Comparison of ENCODE assay signal across 19 cellular contexts in the genomic region with DNA sequence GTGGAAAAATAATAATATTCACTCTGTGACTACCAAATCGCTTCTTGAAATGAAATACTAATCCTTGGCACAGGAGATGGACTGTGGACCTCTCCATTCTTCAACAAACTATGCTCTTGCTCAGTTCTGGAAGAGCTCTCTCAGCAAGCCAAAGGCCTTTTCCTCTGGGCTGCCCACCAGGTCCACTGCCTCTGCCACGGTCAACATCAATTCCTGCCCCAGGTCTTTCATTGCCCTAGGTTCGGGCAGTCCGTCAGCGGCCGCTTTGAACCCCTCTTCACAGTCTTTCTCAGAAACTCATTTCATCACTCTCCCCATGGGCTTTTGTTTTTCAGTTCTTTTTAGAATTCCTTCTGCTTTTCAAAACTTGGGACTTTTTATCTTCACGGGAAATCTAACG.
A peak's percentile ranks its signal among the peaks of the same experiment; 100 is the strongest.
DNase-seq lines count a peak whose midpoint lies in the region; ATAC-seq, FAIRE-seq and TF ChIP-seq lines count a peak whose summit lies in the region.
"Had no signal": no experiment of that assay in that cellular context is flagged by ENCODE, and none has a peak within 500 bp of the region (broad histone marks: within the 10 kb centered on the region; RNA-seq: fewer than 3 reads in every experiment).

No MANE protein-coding gene starts in this region.

- DNase-seq in right lobe of liver, result no peak
- DNase-seq in HepG2 (ENCODE audit: low spot score), result no peak
- no peak for DNase-seq in endodermal cell
- no peak for DNase-seq in trophoblast cell
- no peak for DNase-seq in H7
- DNase-seq in sigmoid colon, result no peak
- no peak for DNase-seq in KG1 (lab: John Stamatoyannopoulos, UW)
- DNase-seq: 8988T; ACHN; Calu3; CD4-positive, alpha-beta T cell; DMS 273 treated with DMSO at 0.1 percent for 48 hours; DMS79; GM23248; H9 had no signal

- H3K9me3 ChIP-seq in right lobe of liver (no peaks in the 10 kb centered on the region), HepG2 (ENCODE audit: low read length) (no peaks in the 10 kb centered on the region), endodermal cell (ENCODE audit: control insufficient read depth, low read length) (no peaks in the 10 kb centered on the region), trophoblast cell (ENCODE audit: insufficient read depth, low read depth, low read length) (no peaks in the 10 kb centered on the region), sigmoid colon (no peaks in the 10 kb centered on the region)

- no peak overlapping the region for H3K4me2 ChIP-seq in HepG2 (ENCODE audit: low read depth, low read length)
- no peak overlapping the region for H3K4me2 ChIP-seq in trophoblast cell (ENCODE audit: low read length)

- no peak overlapping the region for H2AK5ac ChIP-seq in trophoblast cell (ENCODE audit: low read length)

- POLR2A ChIA-PET in HepG2 (lab: Yijun Ruan, JAX), result no interaction called here

- peaks cover 38% of the 10 kb centered on the region for H3K4me1 Mint-ChIP-seq in endodermal cell

- no peak overlapping the region for H3K18ac ChIP-seq in trophoblast cell (ENCODE audit: low read length)

- H3K9ac ChIP-seq in HepG2 (ENCODE audit: insufficient read depth, low read depth, low read length) (no peak overlapping the region), endodermal cell (ENCODE audit: extremely low read depth, low read length, poor library complexity, severe bottlenecking) (no peak overlapping the region), trophoblast cell (ENCODE audit: low read length) (no peak overlapping the region)
- H3K9ac ChIP-seq: BLaER1 treated with 17β-estradiol and CSF1 and Interleukin-3, amounts not matched to agents 10 nM and 100 nM; GM23248 had no signal

- no peak for TF ChIP-seq CTCF in right lobe of liver (IDR thresholded peaks at IDR 0.05)
- TF ChIP-seq CTCF in HepG2 (CRISPR knock-in tag; IDR thresholded peaks at IDR 0.05), result no peak
- no peak for TF ChIP-seq CTCF in endodermal cell (conservative IDR thresholded peaks at IDR 0.05)
- no peak for TF ChIP-seq CTCF in sigmoid colon (IDR thresholded peaks at IDR 0.05)

- in situ Hi-C loops in HepG2 (cut with HindIII; ENCODE audit: extremely low pct_ligation_motif_present, low pct_unique_long_range_greater_than_20kb), result no loop called here

- H4K12ac ChIP-seq in trophoblast cell (ENCODE audit: low read depth, low read length), result peak overlapping the region; percentile 43

- no peak overlapping the region for H3K4me3 Mint-ChIP-seq in endodermal cell
- H3K4me3 Mint-ChIP-seq: CD4-positive, alpha-beta T cell; H9 had no signal

- H3K4me1 ChIP-seq in right lobe of liver, result peaks cover 0 to 10% (median under 1%) of the 10 kb centered on the region in 4 donors
- peaks cover 19% of the 10 kb centered on the region for H3K4me1 ChIP-seq in HepG2 (ENCODE audit: insufficient read depth, low read length)
- no peaks in the 10 kb centered on the region for H3K4me1 ChIP-seq in endodermal cell (ENCODE audit: control insufficient read depth, insufficient read depth, low read length)
- no peaks in the 10 kb centered on the region for H3K4me1 ChIP-seq in trophoblast cell (ENCODE audit: control insufficient read depth in 1 of 2, insufficient read depth in 2 of 2, low read length in 2 of 2)
- peaks cover 0 to 25% (median 11%) of the 10 kb centered on the region in 4 donors for H3K4me1 ChIP-seq in sigmoid colon

- no peak overlapping the region for H3K14ac ChIP-seq in trophoblast cell (ENCODE audit: low read length)

- H3K79me1 ChIP-seq in trophoblast cell (ENCODE audit: low read length), result no peaks in the 10 kb centered on the region

- TF ChIP-seq EP300 in HepG2 (IDR thresholded peaks at IDR 0.05; ENCODE audit: low read depth in 2 of 2, low read length in 2 of 2) (no peak), HepG2 (CRISPR knock-in tag; IDR thresholded peaks at IDR 0.05; ENCODE audit: borderline replicate concordance) (no peak), sigmoid colon (IDR thresholded peaks at IDR 0.05) (no peak)

- WGBS in right lobe of liver (ENCODE audit: insufficient coverage, low coverage, low lambda C conversion rate, missing lambda C conversion rate), result 83% methylated on average over 8 of the region's 8 CpGs
- WGBS in HepG2 (ENCODE audit: low lambda C conversion rate), result 89% methylated on average over 8 of the region's 8 CpGs
- 93% methylated on average over 8 of the region's 8 CpGs for WGBS in endodermal cell (ENCODE audit: insufficient coverage in 1 of 2, insufficient read length in 1 of 2), 2 experiments
- WGBS in trophoblast cell (ENCODE audit: extremely low coverage, insufficient coverage, insufficient read length), result no CpG with 5 or more reads among the region's 8 CpGs
- WGBS in sigmoid colon, 2 donors, result 91 to 96% methylated on average over 8 of the region's 8 CpGs

- H3K9me3 Mint-ChIP-seq in endodermal cell, result no peaks in the 10 kb centered on the region
- H3K9me3 Mint-ChIP-seq: CD4-positive, alpha-beta T cell; H9 had no signal

- no peak overlapping the region for H2BK5ac ChIP-seq in trophoblast cell (ENCODE audit: low read depth, low read length, poor library complexity)

- H3K4ac ChIP-seq in trophoblast cell (ENCODE audit: low read depth, low read length), result no peak overlapping the region

- H3K27ac ChIP-seq in right lobe of liver, result no peak overlapping the region
- no peak overlapping the region for H3K27ac ChIP-seq in HepG2 (ENCODE audit: extremely low read length, insufficient read depth, low read length)
- H3K27ac ChIP-seq in endodermal cell (ENCODE audit: low read depth, low read length), result no peak overlapping the region
- H3K27ac ChIP-seq in trophoblast cell (ENCODE audit: low read depth, low read length), result no peak overlapping the region
- H3K27ac ChIP-seq in sigmoid colon, result no peak overlapping the region
- H3K27ac ChIP-seq: BLaER1 treated with 17β-estradiol and CSF1 and Interleukin-3, amounts not matched to agents 10 nM and 100 nM; GM23248 had no signal

- no peaks in the 10 kb centered on the region for H3K27me3 Mint-ChIP-seq in endodermal cell (ENCODE audit: insufficient read depth)
- H3K27me3 Mint-ChIP-seq: CD4-positive, alpha-beta T cell had no signal

- H3K23ac ChIP-seq in trophoblast cell (ENCODE audit: low read length), result no peak overlapping the region

- no peak for FAIRE-seq in HepG2 (lab: Jason Lieb, UNC)
- FAIRE-seq: GM12878, GM18507, HTR-8/SVneo had no signal

- peak in 3 of 4 donors; percentile 41 to 88 (median 45) for ATAC-seq in right lobe of liver
- ATAC-seq in HepG2, result no peak
- ATAC-seq: GM12878 had no signal

- intact Hi-C loops in right lobe of liver (cut with DNase I) (no loop called here), HepG2 (cut with micrococcal nuclease; ENCODE audit: unreplicated experiment) (no loop called here), sigmoid colon (cut with DNase I) (no loop called here)

- H2BK12ac ChIP-seq in trophoblast cell (ENCODE audit: low read length), result no peak overlapping the region

- no peak for TF ChIP-seq RAD21 in HepG2 (CRISPR knock-in tag; IDR thresholded peaks at IDR 0.05)

- H4K8ac ChIP-seq in trophoblast cell (ENCODE audit: low read depth, low read length), result no peak overlapping the region

- H2AFZ ChIP-seq in HepG2 (ENCODE audit: low read length) (no peak overlapping the region), trophoblast cell (ENCODE audit: insufficient read depth, low read length, poor library complexity) (no peak overlapping the region)
- H2AFZ ChIP-seq: GM23248 had no signal

- TF ChIP-seq POLR2A in right lobe of liver (IDR thresholded peaks at IDR 0.05) (no peak), HepG2 (IDR thresholded peaks at IDR 0.05; ENCODE audit: insufficient read depth in 1 of 2, low read depth in 2 of 2, low read length in 2 of 2) (no peak), sigmoid colon (IDR thresholded peaks at IDR 0.05) (no peak)

- peaks cover 18% of the 10 kb centered on the region for H3K36me3 Mint-ChIP-seq in endodermal cell (ENCODE audit: low read depth)

- BruUV-seq in HepG2 (replicated peaks; lab: Mats Ljungman, UMichigan), result no TSS peak

- no peaks in the 10 kb centered on the region for H4K20me1 ChIP-seq in HepG2 (ENCODE audit: insufficient read depth, low read length)

- peak overlapping the region; percentile 30 for H3K27ac Mint-ChIP-seq in endodermal cell
- H3K27ac Mint-ChIP-seq: CD4-positive, alpha-beta T cell had no signal

- H4K91ac ChIP-seq in trophoblast cell (ENCODE audit: low read depth, low read length), result no peak overlapping the region

- H3K4me3 ChIP-seq in right lobe of liver (no peak overlapping the region), HepG2 (replicated peaks in 1 of 3; ENCODE audit: insufficient read depth in 1 of 3, low read depth in 2 of 3, low read length in 3 of 3) (no peak overlapping the region), endodermal cell (ENCODE audit: low read length) (no peak overlapping the region), trophoblast cell (ENCODE audit: low read depth, low read length) (no peak overlapping the region), H7 (ENCODE audit: insufficient read depth, low read depth, low read length) (no peak overlapping the region), sigmoid colon (no peak overlapping the region)
- H3K4me3 ChIP-seq: BLaER1 treated with 17β-estradiol and CSF1 and Interleukin-3, amounts not matched to agents 10 nM and 100 nM; GM12878; GM23248 had no signal

- H3K79me2 ChIP-seq in HepG2 (ENCODE audit: insufficient read depth, low read length) (peaks cover 21% of the 10 kb centered on the region), trophoblast cell (ENCODE audit: control insufficient read depth, insufficient read depth, low read length, poor library complexity) (peaks cover 3% of the 10 kb centered on the region)

- H2BK120ac ChIP-seq in trophoblast cell (ENCODE audit: insufficient read depth, low read length, poor library complexity), result no peak overlapping the region

- H3K27me3 ChIP-seq in right lobe of liver, result no peaks in the 10 kb centered on the region
- H3K27me3 ChIP-seq in HepG2 (ENCODE audit: control insufficient read depth in 1 of 2, insufficient read depth in 2 of 2, low read length in 2 of 2), result no peaks in the 10 kb centered on the region
- H3K27me3 ChIP-seq in endodermal cell (ENCODE audit: control insufficient read depth, insufficient read depth, low read length, poor library complexity, severe bottlenecking), result no peaks in the 10 kb centered on the region
- no peaks in the 10 kb centered on the region for H3K27me3 ChIP-seq in trophoblast cell (ENCODE audit: insufficient read depth, low read length)
- no peaks in the 10 kb centered on the region for H3K27me3 ChIP-seq in H7 (ENCODE audit: control insufficient read depth, insufficient read depth, low read length)
- no peaks in the 10 kb centered on the region for H3K27me3 ChIP-seq in sigmoid colon
- H3K27me3 ChIP-seq: BLaER1 treated with 17β-estradiol and CSF1 and Interleukin-3, amounts not matched to agents 10 nM and 100 nM had no signal

- H3K36me3 ChIP-seq in right lobe of liver, result no peaks in the 10 kb centered on the region
- H3K36me3 ChIP-seq in HepG2 (replicated peaks in 1 of 2; ENCODE audit: control insufficient read depth in 1 of 2, insufficient read depth in 2 of 2, low read length in 2 of 2), result no peaks in the 10 kb centered on the region
- no peaks in the 10 kb centered on the region for H3K36me3 ChIP-seq in endodermal cell (ENCODE audit: control insufficient read depth, insufficient read depth, low read length)
- peaks cover 2% of the 10 kb centered on the region in 2 experiments for H3K36me3 ChIP-seq in trophoblast cell (ENCODE audit: control insufficient read depth in 1 of 2, insufficient read depth in 2 of 2, low read length in 2 of 2)
- H3K36me3 ChIP-seq in H7 (replicated peaks; ENCODE audit: control insufficient read depth, insufficient read depth, low read length), result no peaks in the 10 kb centered on the region
- H3K36me3 ChIP-seq in sigmoid colon, result no peaks in the 10 kb centered on the region

- CTCF ChIA-PET in HepG2 (lab: Yijun Ruan, JAX; ENCODE audit: low intra/inter-chr PET ratio, low total read pairs), result no interaction called here
